Comparison of ENCODE assay signal across 8 cellular contexts in genomic region chr9:124852829-124853531, GRCh38. TPM values are rescaled to one million over a fixed set of nuclear protein-coding genes. Genes with fewer than 3 reads are reported as not detected.
DNase-seq lines count a peak whose midpoint lies in the region; ATAC-seq, FAIRE-seq and TF ChIP-seq lines count a peak whose summit lies in the region.

Gene WDR38, plus strand, starts transcription at chr9:124853460. Its CDS starts 72 bp downstream, at chr9:124853532.

- H3K4me2 ChIP-seq in H1 (ENCODE audit: insufficient read depth in 1 of 2, low read depth in 2 of 2, low read length in 2 of 2) (peak within 1 kb of the TSS; percentile 4 to 88; a peak in 3 of 4 replicates), mesendoderm (ENCODE audit: low read length) (peak within 1 kb of the TSS; percentile 90)

- H3K23ac ChIP-seq in H1 (ENCODE audit: insufficient read length) (no peak within 1 kb of the TSS), mesendoderm (ENCODE audit: low read length) (no peak within 1 kb of the TSS)

- H3K4me1 ChIP-seq in ACC112 (ENCODE audit: control insufficient read depth, insufficient read depth, low read length, unreplicated experiment) (peaks cover 6% of the 10 kb centered on the region), H1 (replicated peaks in 1 of 4; ENCODE audit: control insufficient read depth in 3 of 4, insufficient read depth in 4 of 4, low read length in 3 of 4) (0 out of 7 replicates have a peak, but pooled peaks cover 0 to 3% (median under 1%) of the 10 kb centered on the region in 4 experiments), mesendoderm (ENCODE audit: control insufficient read depth, low read depth, low read length) (no peaks in the 10 kb centered on the region)

- TF ChIP-seq CTCF in H1 (IDR thresholded peaks at IDR 0.05; ENCODE audit: control extremely low read depth in 1 of 3, insufficient read depth in 1 of 3, low read depth in 1 of 3, low read length in 3 of 3), result peak in 2 of 3 experiments; percentile 73 to 91; a peak in 3 of 4 replicates

- no peak for FAIRE-seq in H1 (lab: Jason Lieb, UNC)

- peak within 1 kb of the TSS; percentile 29 for H4K91ac ChIP-seq in H1 (replicated peaks; ENCODE audit: insufficient read length, low read length)

- peak within 1 kb of the TSS; percentile 59; the same call in 1 of the 2 replicates for H4K8ac ChIP-seq in H1 (ENCODE audit: extremely low read depth, insufficient read depth, low read length)
- H4K8ac ChIP-seq in mesendoderm (ENCODE audit: low read depth, low read length), result no peak within 1 kb of the TSS

- H3K36me3 ChIP-seq in ACC112 (ENCODE audit: insufficient read depth, low read length) (no peaks in the 10 kb centered on the region), H1 (ENCODE audit: control insufficient read depth in 2 of 4, insufficient read depth in 4 of 4, low read length in 3 of 4) (peaks cover 9 to 14% (median 10%) of the 10 kb centered on the region in 4 experiments), mesendoderm (ENCODE audit: control insufficient read depth, insufficient read depth, low read length) (peaks cover 6% of the 10 kb centered on the region)

- H3K23me2 ChIP-seq in H1 (ENCODE audit: low read depth, low read length), result no peaks in the 10 kb centered on the region; the same call in 1 of the 2 replicates

- H4K5ac ChIP-seq in H1 (ENCODE audit: insufficient read length, low read depth, low read length) (no peak within 1 kb of the TSS), mesendoderm (ENCODE audit: low read length) (no peak within 1 kb of the TSS)

- H3K79me1 ChIP-seq in H1 (ENCODE audit: low read depth, low read length), result no peaks in the 10 kb centered on the region
- H3K79me1 ChIP-seq in mesendoderm (ENCODE audit: low read length), result peaks cover 2% of the 10 kb centered on the region

- TF ChIP-seq RAD21 in H1 (IDR thresholded peaks at IDR 0.05 in 1 of 2, conservative IDR thresholded peaks at IDR 0.05 in 1 of 2; ENCODE audit: low read depth in 2 of 2, low read length in 2 of 2), result peak; percentile 74 to 77

- peak; percentile 51 for DNase-seq in NK-92 (lab: John Stamatoyannopoulos, UW; ENCODE audit: unreplicated experiment)
- peak; percentile 54 to 66 for DNase-seq in activated CD8-positive, alpha-beta memory T cell treated with anti-CD3 and anti-CD28 coated beads for 4 hours (ENCODE audit: low read depth in 2 of 2)
- DNase-seq in H1 (ENCODE audit: low read depth in 1 of 2, low spot score in 2 of 2), result peak in 1 of 2 experiments; percentile 92
- peak; percentile 91 for DNase-seq in mesendoderm
- DNase-seq in stimulated activated CD8-positive, alpha-beta memory T cell treated with anti-CD3 and anti-CD28 coated beads, Interleukin-15, amount 100 ng/mL, for 24 hours (ENCODE audit: low read depth), result peak; percentile 60

- no peak within 1 kb of the TSS for H3K14ac ChIP-seq in H1 (ENCODE audit: insufficient read length)

- no peak for TF ChIP-seq POLR2A in H1 (IDR thresholded peaks at IDR 0.05; ENCODE audit: control extremely low read depth in 1 of 2, low read depth in 2 of 2, low read length in 2 of 2)

- H3K4ac ChIP-seq in H1 (replicated peaks; ENCODE audit: insufficient read length, low read depth, low read length) (no peak within 1 kb of the TSS), mesendoderm (ENCODE audit: low read depth, low read length) (no peak within 1 kb of the TSS)

- no peak within 1 kb of the TSS for H3K27ac ChIP-seq in ACC112 (ENCODE audit: low read depth, low read length)
- no peak within 1 kb of the TSS for H3K27ac ChIP-seq in H1 (ENCODE audit: low read depth, low read length)
- H3K27ac ChIP-seq in mesendoderm (ENCODE audit: low read depth, low read length), result no peak within 1 kb of the TSS

- no peaks in the 10 kb centered on the region for H3K79me2 ChIP-seq in ACC112 (ENCODE audit: control insufficient read depth, insufficient read depth, low read length, unreplicated experiment)
- no peaks in the 10 kb centered on the region for H3K79me2 ChIP-seq in H1 (ENCODE audit: control insufficient read depth in 1 of 2, insufficient read depth in 2 of 2, low read length in 2 of 2)
- H3K79me2 ChIP-seq in mesendoderm (ENCODE audit: control insufficient read depth, insufficient read depth, low read length), result no peaks in the 10 kb centered on the region

- H4K20me1 ChIP-seq in H1 (replicated peaks in 1 of 2; ENCODE audit: control insufficient read depth in 1 of 2, insufficient read depth in 2 of 2, low read length in 2 of 2), result peaks cover 11 to 17% of the 10 kb centered on the region in 2 experiments

- peak within 1 kb of the TSS; percentile 73 for H3K4me3 ChIP-seq in ACC112 (ENCODE audit: low read depth, low read length)
- H3K4me3 ChIP-seq in H1 (ENCODE audit: extremely low read depth in 1 of 4, insufficient read depth in 2 of 4, low read depth in 3 of 4, low read length in 4 of 4), result peak within 1 kb of the TSS; percentile 25 to 61 (median 48)
- H3K4me3 ChIP-seq in mesendoderm (ENCODE audit: low read length), result no peak within 1 kb of the TSS

- H2BK12ac ChIP-seq in H1 (ENCODE audit: low read depth, low read length), result peak within 1 kb of the TSS; percentile 50; the same call in 1 of the 2 replicates

- no peak for TF ChIP-seq EP300 in H1 (IDR thresholded peaks at IDR 0.05; ENCODE audit: borderline replicate concordance in 1 of 2, low read depth in 2 of 2, low read length in 2 of 2)

- H2AFZ ChIP-seq in ACC112 (ENCODE audit: low read length, unreplicated experiment), result no peak within 1 kb of the TSS
- peak within 1 kb of the TSS; percentile 87; the same call in 1 of the 2 replicates for H2AFZ ChIP-seq in H1 (ENCODE audit: low read length)

- H3K9ac ChIP-seq in H1 (replicated peaks in 1 of 4; ENCODE audit: extremely low read depth in 1 of 4, low read depth in 3 of 4, low read length in 3 of 4) (peak within 1 kb of the TSS in 1 of 4 experiments; percentile 16; a peak in 2 of 7 replicates), mesendoderm (ENCODE audit: low read length) (peak within 1 kb of the TSS; percentile 60)

- CTCF ChIA-PET in H1 (lab: Charles Lee; ENCODE audit: partially characterized antibody), result interaction anchor here (0.6 to 42.1 kb wide), 52 partner anchors 9 to 503 kb away, joined by 3 to 1529 read pairs (median 5); partner anchors contain the start of genes ARPC5L, GAPVD1, NR6A1 and OLFML2A

- 0 out of 2 replicates have a peak within 1 kb of the TSS, but pooled peaks have one; percentile 80 for H2BK20ac ChIP-seq in H1 (ENCODE audit: low read length)

- H3K56ac ChIP-seq in H1 (replicated peaks; ENCODE audit: insufficient read length, low read depth, low read length) (no peak within 1 kb of the TSS), mesendoderm (ENCODE audit: low read length) (peak within 1 kb of the TSS; percentile 79)

- 5% methylated on average over 42 of the region's 51 CpGs; no CpG with 5 or more reads in 1 of the 2 experiments for WGBS in H1 (ENCODE audit: extremely low coverage in 1 of 2, insufficient coverage in 1 of 2, insufficient read length in 1 of 2, insufficient replicate concordance in 2 of 2, low coverage in 1 of 2, low lambda C conversion rate in 2 of 2, missing lambda C conversion rate in 1 of 2), 2 experiments
- no CpG with 5 or more reads among the region's 51 CpGs for WGBS in mesendoderm (ENCODE audit: extremely low coverage, insufficient coverage, low lambda C conversion rate)

- no peak within 1 kb of the TSS for H2BK120ac ChIP-seq in H1 (replicated peaks; ENCODE audit: low read depth, low read length)
- H2BK120ac ChIP-seq in mesendoderm (ENCODE audit: low read depth, low read length), result no peak within 1 kb of the TSS

- H3K27me3 ChIP-seq in ACC112 (ENCODE audit: insufficient read depth, low read length) (no peaks in the 10 kb centered on the region), H1 (replicated peaks in 1 of 4; ENCODE audit: control insufficient read depth in 3 of 4, extremely low read depth in 1 of 4, insufficient read depth in 3 of 4, low read length in 3 of 4) (no peaks in the 10 kb centered on the region), mesendoderm (ENCODE audit: insufficient read depth, low read length, poor library complexity) (no peaks in the 10 kb centered on the region)

- ATAC-seq in GM18520 (IDR thresholded peaks at IDR 0.05; ENCODE audit: unreplicated experiment), result peak; percentile 54
- ATAC-seq in HG03159 (IDR thresholded peaks at IDR 0.05; ENCODE audit: unreplicated experiment), result peak; percentile 67

- H2AK5ac ChIP-seq in H1 (ENCODE audit: low read depth, low read length) (no peak within 1 kb of the TSS), mesendoderm (ENCODE audit: low read length) (no peak within 1 kb of the TSS)

- no peak within 1 kb of the TSS; the same call in 1 of the 2 replicates for H2BK5ac ChIP-seq in H1 (ENCODE audit: low read depth, low read length)
- no peak within 1 kb of the TSS for H2BK5ac ChIP-seq in mesendoderm (ENCODE audit: low read length)

- no peaks in the 10 kb centered on the region for H3K9me3 ChIP-seq in H1 (ENCODE audit: insufficient read depth in 2 of 2, low read depth in 1 of 2, low read length in 1 of 2)

- POLR2A ChIA-PET in H1 (lab: Charles Lee; ENCODE audit: partially characterized antibody), result interaction anchor here (0.7 to 25.5 kb wide), 13 partner anchors 8 to 78 kb away, joined by 3 to 573 read pairs (median 4); partner anchors contain the start of genes ARPC5L, NR6A1, OLFML2A and RPL35

- H2BK15ac ChIP-seq in H1 (ENCODE audit: low read length) (peak within 1 kb of the TSS; percentile 46; the same call in 1 of the 2 replicates), mesendoderm (replicated peaks; ENCODE audit: low read depth) (no peak within 1 kb of the TSS)

- no peak within 1 kb of the TSS; the same call in 1 of the 2 replicates for H3K18ac ChIP-seq in H1 (ENCODE audit: extremely low read depth, low read length)
- no peak within 1 kb of the TSS for H3K18ac ChIP-seq in mesendoderm (ENCODE audit: low read length)

TF ChIP-seq in H1, 55 proteins besides CTCF, POLR2A, EP300 and RAD21 (continues in another document):
- TF ChIP-seq SAP30 (IDR thresholded peaks at IDR 0.05; ENCODE audit: insufficient read depth, insufficient replicate concordance, low read length), result no peak
- TF ChIP-seq ZNF274 (IDR thresholded peaks at IDR 0.05; ENCODE audit: borderline replicate concordance, extremely low read depth, low read length), result no peak
- no peak for TF ChIP-seq SIRT6 (IDR thresholded peaks at IDR 0.05; ENCODE audit: low read length)
- TF ChIP-seq CBX5 (IDR thresholded peaks at IDR 0.05; ENCODE audit: low read depth, low read length), result no peak
- no peak for TF ChIP-seq NANOG (IDR thresholded peaks at IDR 0.05; ENCODE audit: insufficient read depth, low read depth, low read length, poor library complexity, severe bottlenecking)

RNA-seq across cellular contexts. Expression of gene WDR38, which starts in this region (rescaled TPM):
- total RNA-seq in H1 (2021; fragmentation: NEBNext Ultra II Directional; extraction: Animal tissue kit (Norgen Biotek cat#: 25700)), result not detected in 2 replicates
- polyA plus RNA-seq in H1 (2011; rRNA removed), result not detected in 2 replicates
- not detected for polyA plus RNA-seq in H1 (2011; cell fraction: cytosol; rRNA removed)
- not detected for polyA plus RNA-seq in H1 (2011; cell fraction: nucleus; rRNA removed)
- polyA plus RNA-seq in H1 (2012, experiment 1 of 2), result 0.15 TPM in 1 of 4 replicates, not detected in the others
- not detected for polyA plus RNA-seq in H1 (2012, experiment 2 of 2)
- polyA plus RNA-seq in H1 (2013, experiment 1 of 2), result not detected
- polyA plus RNA-seq in H1 (2013, experiment 2 of 2), result not detected
- not detected in 2 replicates for polyA minus RNA-seq in H1 (2011; rRNA and poly(A)+ RNA removed)
- polyA minus RNA-seq in H1 (2011; cell fraction: cytosol; rRNA and poly(A)+ RNA removed), result not detected
- polyA minus RNA-seq in H1 (2011; cell fraction: nucleus; rRNA and poly(A)+ RNA removed), result not detected
- polyA plus RNA-seq in mesendoderm (2013, experiment 1 of 2), result not detected
- not detected for polyA plus RNA-seq in mesendoderm (2013, experiment 2 of 2)
